In genomic region chr16:67466581-67466980, GRCh38 we compare ENCODE assay signal across 25 cellular contexts. TPM values are rescaled to one million over a fixed set of nuclear protein-coding genes. Genes with fewer than 3 reads are reported as not detected.
"Had no signal": no experiment of that assay in that cellular context is flagged by ENCODE, and none has a peak within 500 bp of the region (broad histone marks: within the 10 kb centered on the region; RNA-seq: fewer than 3 reads in every experiment).

No MANE protein-coding gene starts in this region.

- H3K4me3 Mint-ChIP-seq: activated CD8-positive, alpha-beta memory T cell treated with anti-CD3 and anti-CD28 coated beads, Interleukin-2, amount 10 ng/mL, durations not matched to agents 7 days and 5 days; activated naive CD4-positive, alpha-beta T cell treated with anti-CD3 and anti-CD28 coated beads for 36 hours; activated naive CD8-positive, alpha-beta T cell; activated T-helper 17 cell treated with anti-CD3 and anti-CD28 coated beads, Interleukin-2, amount 50 U/mL, for 72 hours; WTC11 had no signal

- DNase-seq: activated CD4-positive, alpha-beta T cell treated with anti-CD3 and anti-CD28 coated beads for 48 hours; activated CD4-positive, alpha-beta T cell treated with anti-CD3 and anti-CD28 coated beads, Interleukin-2, amount 50 U/mL, for 4 hours; activated CD4-positive, CD25-positive, alpha-beta regulatory T cell treated with anti-CD3 and anti-CD28 coated beads, Interleukin-2, amount 50 U/mL, for 72 hours; activated CD8-positive, alpha-beta memory T cell treated with anti-CD3 and anti-CD28 coated beads, Interleukin-2, amount 10 ng/mL, durations not matched to agents 7 days and 5 days; activated gamma-delta T cell; activated naive CD4-positive, alpha-beta T cell treated with anti-CD3 and anti-CD28 coated beads for 36 hours; activated T-cell treated with anti-CD3 and anti-CD28 coated beads, Interleukin-2, amount 50 U/mL, for 48 hours; MG63; MV-4-11; NCI-H1417 treated with DMSO at 0.1 percent for 48 hours; NCI-H2029; NCI-H345; NCI-H510A; NCI-H526 treated with DMSO at 0.1 percent for 48 hours; NCI-H82; SJCRH30; SW 1271 had no signal

- H3K36me3 ChIP-seq: MG63, SJCRH30 had no signal

- H3K9me3 ChIP-seq: MG63, SJCRH30 had no signal

- H3K9me3 Mint-ChIP-seq: activated naive CD4-positive, alpha-beta T cell treated with anti-CD3 and anti-CD28 coated beads for 36 hours; activated T-helper 17 cell treated with anti-CD3 and anti-CD28 coated beads, Interleukin-2, amount 50 U/mL, for 72 hours; WTC11 had no signal

- H3K27me3 Mint-ChIP-seq: activated CD8-positive, alpha-beta memory T cell treated with anti-CD3 and anti-CD28 coated beads, Interleukin-2, amount 10 ng/mL, durations not matched to agents 7 days and 5 days; activated naive CD8-positive, alpha-beta T cell; activated T-helper 17 cell treated with anti-CD3 and anti-CD28 coated beads, Interleukin-2, amount 50 U/mL, for 72 hours had no signal

- H3K36me3 Mint-ChIP-seq: activated CD8-positive, alpha-beta memory T cell treated with anti-CD3 and anti-CD28 coated beads, Interleukin-2, amount 10 ng/mL, durations not matched to agents 7 days and 5 days; activated naive CD8-positive, alpha-beta T cell; WTC11 had no signal

- H3K27ac Mint-ChIP-seq: activated CD8-positive, alpha-beta memory T cell treated with anti-CD3 and anti-CD28 coated beads, Interleukin-2, amount 10 ng/mL, durations not matched to agents 7 days and 5 days; activated naive CD4-positive, alpha-beta T cell treated with anti-CD3 and anti-CD28 coated beads for 36 hours; activated naive CD8-positive, alpha-beta T cell; WTC11 had no signal

- H3K27ac ChIP-seq: SJCRH30 had no signal

- H3K4me3 ChIP-seq: MG63, SJCRH30 had no signal

- H3K27me3 ChIP-seq: MG63, SJCRH30 had no signal

RNA-seq across cellular contexts. Expression of gene AGRP, which starts 16.8 kb away (rescaled TPM):
- total RNA-seq: activated CD8-positive, alpha-beta memory T cell treated with anti-CD3 and anti-CD28 coated beads, Interleukin-2, amount 10 ng/mL, durations not matched to agents 7 days and 5 days; activated naive CD4-positive, alpha-beta T cell treated with anti-CD3 and anti-CD28 coated beads for 36 hours; activated T-helper 17 cell treated with anti-CD3 and anti-CD28 coated beads, Interleukin-2, amount 50 U/mL, for 72 hours; cardiac septum; OCI-LY7; Right ventricle myocardium inferior; RPMI7951; SJCRH30; T-helper 1 cell treated with Interleukin-12 subunit alpha and Interleukin-12 subunit beta and Interleukin-4 antibody, amounts not matched to agents 30 ng/mL and 1 ng/mL, for 36 hours; WTC11 had no signal

RNA-seq across cellular contexts. Expression of gene HSD11B2, which starts 35.7 kb away (rescaled TPM):
- total RNA-seq: OCI-LY7; RPMI7951; T-helper 1 cell treated with Interleukin-12 subunit alpha and Interleukin-12 subunit beta and Interleukin-4 antibody, amounts not matched to agents 30 ng/mL and 1 ng/mL, for 36 hours had no signal

RNA-seq across cellular contexts. Expression of gene ZDHHC1, which starts 50.3 kb away (rescaled TPM):
- total RNA-seq: OCI-LY7, SJCRH30 had no signal
